In the genomic region with DNA sequence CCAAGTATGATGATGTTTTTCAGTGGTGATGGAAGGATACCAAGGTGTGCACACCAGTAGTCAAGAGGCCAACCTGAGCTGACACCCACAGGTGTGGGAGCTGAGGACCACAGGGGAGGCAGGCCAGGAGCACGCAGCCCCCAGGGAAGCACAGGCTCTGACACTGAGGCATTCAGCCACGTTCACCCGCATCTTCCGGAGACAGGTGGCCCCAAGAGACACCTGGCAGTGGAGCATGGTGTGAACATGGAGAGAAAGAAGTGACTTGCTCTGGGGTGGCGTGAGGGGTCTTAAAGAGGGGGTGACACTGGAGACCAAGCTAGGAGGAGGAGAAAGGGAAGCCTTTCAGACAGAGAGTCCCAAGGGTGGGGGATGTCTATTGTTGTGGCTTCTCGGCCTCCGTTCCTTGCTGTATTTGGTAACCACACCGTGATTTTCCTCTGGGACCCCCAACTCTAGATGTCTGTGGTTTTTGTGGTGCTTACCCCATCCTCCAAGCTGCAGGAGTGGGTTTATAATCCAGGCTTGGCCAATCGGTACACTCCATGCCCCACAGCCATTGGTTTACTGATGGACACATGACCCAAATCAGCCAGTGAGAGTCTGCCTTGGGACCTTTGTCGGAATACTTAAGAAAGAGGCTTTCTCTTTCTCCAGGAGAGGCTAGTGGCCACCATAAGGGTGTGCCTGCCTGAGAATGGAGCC, we compare ENCODE assay signal across 14 cellular contexts.
DNase-seq lines count a peak whose midpoint lies in the region; ATAC-seq, FAIRE-seq and TF ChIP-seq lines count a peak whose summit lies in the region.
"Had no signal": no experiment of that assay in that cellular context is flagged by ENCODE, and none has a peak within 500 bp of the region (broad histone marks: within the 10 kb centered on the region; RNA-seq: fewer than 3 reads in every experiment).

No MANE protein-coding gene starts in this region.

- H3K9me3 ChIP-seq in vagina (no peaks in the 10 kb centered on the region), pancreas (no peaks in the 10 kb centered on the region)
- H3K9me3 ChIP-seq: HAP-1 had no signal

- peak; percentile 47 for DNase-seq in activated CD8-positive, alpha-beta memory T cell treated with anti-CD3 and anti-CD28 coated beads for 24 hours
- no peak for DNase-seq in activated CD8-positive, alpha-beta memory T cell treated with anti-CD3 and anti-CD28 coated beads, Interleukin-2, amount 10 ng/mL, durations not matched to agents 7 days and 5 days
- DNase-seq in NB4 (ENCODE audit: low read depth) (peak; percentile 38), left lobe of liver (ENCODE audit: low spot score) (peak; percentile 16), vagina (ENCODE audit: extremely low spot score in 2 of 2) (peak; percentile 58 to 64), pancreas (no peak), amygdala (lab: John Stamatoyannopoulos, UW) (no peak), progenitor cell of endocrine pancreas (ENCODE audit: low spot score, unreplicated experiment) (no peak)
- DNase-seq: CD4-positive, CD25-positive, alpha-beta regulatory T cell; DMS 273 treated with DMSO at 0.1 percent for 48 hours had no signal

- no peak for ATAC-seq in activated CD8-positive, alpha-beta memory T cell treated with anti-CD3 and anti-CD28 coated beads, Interleukin-2, amount 10 ng/mL, durations not matched to agents 7 days and 5 days
- ATAC-seq in left lobe of liver (no peak), pancreas (no peak)

- no peak for TF ChIP-seq POLR2A in NB4 (IDR thresholded peaks at IDR 0.05; ENCODE audit: extremely low read depth, insufficient read length)
- TF ChIP-seq POLR2A in vagina (IDR thresholded peaks at IDR 0.05): no peak

- 65 to 79% methylated on average over 10 of the region's 10 CpGs for WGBS in pancreas, 2 donors

- peaks cover 4% of the 10 kb centered on the region for H3K4me1 Mint-ChIP-seq in activated CD8-positive, alpha-beta memory T cell treated with anti-CD3 and anti-CD28 coated beads, Interleukin-2, amount 10 ng/mL, durations not matched to agents 7 days and 5 days
- H3K4me1 Mint-ChIP-seq in progenitor cell of endocrine pancreas (ENCODE audit: low read depth): peaks cover 9% of the 10 kb centered on the region
- H3K4me1 Mint-ChIP-seq: CD4-positive, CD25-positive, alpha-beta regulatory T cell had no signal

- H3K4me3 ChIP-seq in NB4 (ENCODE audit: low read depth, low read length) (no peak overlapping the region), vagina (no peak overlapping the region), pancreas (no peak overlapping the region)
- H3K4me3 ChIP-seq: HAP-1 had no signal

- H3K36me3 Mint-ChIP-seq in activated CD8-positive, alpha-beta memory T cell treated with anti-CD3 and anti-CD28 coated beads, Interleukin-2, amount 10 ng/mL, durations not matched to agents 7 days and 5 days: no peaks in the 10 kb centered on the region
- H3K36me3 Mint-ChIP-seq in progenitor cell of endocrine pancreas (ENCODE audit: insufficient read depth): no peaks in the 10 kb centered on the region
- H3K36me3 Mint-ChIP-seq: CD4-positive, CD25-positive, alpha-beta regulatory T cell had no signal

- H3K27me3 ChIP-seq in vagina (no peaks in the 10 kb centered on the region), pancreas (no peaks in the 10 kb centered on the region)

- no peak overlapping the region for H3K27ac Mint-ChIP-seq in activated CD8-positive, alpha-beta memory T cell treated with anti-CD3 and anti-CD28 coated beads, Interleukin-2, amount 10 ng/mL, durations not matched to agents 7 days and 5 days
- H3K27ac Mint-ChIP-seq in progenitor cell of endocrine pancreas: no peak overlapping the region
- H3K27ac Mint-ChIP-seq: CD4-positive, CD25-positive, alpha-beta regulatory T cell had no signal

- peaks cover 39% of the 10 kb centered on the region for H3K27me3 Mint-ChIP-seq in activated CD8-positive, alpha-beta memory T cell treated with anti-CD3 and anti-CD28 coated beads, Interleukin-2, amount 10 ng/mL, durations not matched to agents 7 days and 5 days
- peaks cover 30% of the 10 kb centered on the region for H3K27me3 Mint-ChIP-seq in progenitor cell of endocrine pancreas

- no peak for TF ChIP-seq CTCF in NB4 (IDR thresholded peaks at IDR 0.05; ENCODE audit: low read depth, low read length)
- TF ChIP-seq CTCF in vagina (IDR thresholded peaks at IDR 0.05): no peak
- TF ChIP-seq CTCF in pancreas (IDR thresholded peaks at IDR 0.05): no peak
- no peak for TF ChIP-seq CTCF in progenitor cell of endocrine pancreas (IDR thresholded peaks at IDR 0.05; ENCODE audit: unreplicated experiment)

- H3K4me1 ChIP-seq in vagina (no peaks in the 10 kb centered on the region), pancreas (no peaks in the 10 kb centered on the region)
- H3K4me1 ChIP-seq: HAP-1 had no signal

- no peaks in the 10 kb centered on the region for H3K9me3 Mint-ChIP-seq in activated CD8-positive, alpha-beta memory T cell treated with anti-CD3 and anti-CD28 coated beads, Interleukin-2, amount 10 ng/mL, durations not matched to agents 7 days and 5 days (ENCODE audit: low read depth)
- no peaks in the 10 kb centered on the region for H3K9me3 Mint-ChIP-seq in progenitor cell of endocrine pancreas (ENCODE audit: low read depth)

- CTCF ChIA-PET in activated CD8-positive, alpha-beta memory T cell treated with anti-CD3 and anti-CD28 coated beads, Interleukin-2, amount 10 ng/mL, durations not matched to agents 7 days and 5 days (lab: Charles Lee): interaction anchor here (0.7 kb wide), 1 partner anchor 98 kb away, joined by 4 read pairs; no protein-coding TSS in a partner anchor

- intact Hi-C loops in vagina (cut with DNase I) (no loop called here), pancreas (cut with DNase I) (no loop called here)

- H3K36me3 ChIP-seq in vagina (no peaks in the 10 kb centered on the region), pancreas (no peaks in the 10 kb centered on the region)
- H3K36me3 ChIP-seq: HAP-1 had no signal

- no peak overlapping the region for H3K27ac ChIP-seq in vagina
- H3K27ac ChIP-seq in pancreas: no peak overlapping the region
- H3K27ac ChIP-seq: 22Rv1 had no signal

- no peak overlapping the region for H3K4me3 Mint-ChIP-seq in activated CD8-positive, alpha-beta memory T cell treated with anti-CD3 and anti-CD28 coated beads, Interleukin-2, amount 10 ng/mL, durations not matched to agents 7 days and 5 days
- no peak overlapping the region for H3K4me3 Mint-ChIP-seq in progenitor cell of endocrine pancreas (ENCODE audit: low read depth)
- H3K4me3 Mint-ChIP-seq: CD4-positive, CD25-positive, alpha-beta regulatory T cell had no signal

- no peak for FAIRE-seq in pancreas (lab: Jason Lieb, UNC)
- FAIRE-seq: GM12891, H1 had no signal

Comparison
In these comparisons a context has a peak if more than half of its experiments do, and no peak if none do; other contexts are left out.
1. DNase-seq: peak in activated CD8-positive, alpha-beta memory T cell treated with anti-CD3 and anti-CD28 coated beads for 24 hours (single experiment), NB4 (single experiment), left lobe of liver (single experiment) and vagina (2 of 2); none in activated CD8-positive, alpha-beta memory T cell treated with anti-CD3 and anti-CD28 coated beads, Interleukin-2, amount 10 ng/mL, durations not matched to agents 7 days and 5 days (single experiment), pancreas (0 of 6), amygdala (0 of 56) and progenitor cell of endocrine pancreas (single experiment).